Comparison of ENCODE assay signal across 2 cellular contexts in the genomic region with DNA sequence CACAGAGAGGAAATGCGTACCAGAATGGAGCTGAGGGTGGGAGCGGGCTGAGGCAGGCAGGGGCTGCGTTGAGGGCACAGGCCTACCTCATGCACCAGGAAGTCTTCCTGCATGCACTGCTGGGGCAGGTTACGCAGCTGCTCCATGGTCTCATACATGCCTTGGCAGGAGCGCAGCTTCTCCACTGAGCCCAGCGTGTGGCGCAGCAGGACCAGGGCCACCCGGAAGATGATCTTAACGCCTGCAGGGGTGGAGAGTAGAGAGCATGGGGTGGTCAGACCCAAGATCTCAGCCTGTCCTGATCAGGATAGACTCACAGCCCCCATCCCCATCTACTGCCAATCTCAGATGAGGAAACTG.
TF ChIP-seq lines count a peak whose summit lies in the region.

No MANE protein-coding gene starts in this region.

TF ChIP-seq in WTC11, 78 proteins besides CTCF, POLR2A, EP300 and RAD21:
- no peak for TF ChIP-seq ZNF263 (CRISPR knock-in tag; IDR thresholded peaks at IDR 0.05; ENCODE audit: low read depth)
- TF ChIP-seq ZNF232 (CRISPR knock-in tag; IDR thresholded peaks at IDR 0.05): no peak
- TF ChIP-seq CDX4 (CRISPR knock-in tag; IDR thresholded peaks at IDR 0.05; ENCODE audit: borderline replicate concordance): no peak
- TF ChIP-seq ATF1 (CRISPR knock-in tag; IDR thresholded peaks at IDR 0.05): no peak
- TF ChIP-seq ZNF138 (CRISPR knock-in tag; conservative IDR thresholded peaks at IDR 0.05): no peak
TF ChIP-seq in WTC11: peak in this region for 0.

TF ChIP-seq in HepG2, 621 proteins besides CTCF, POLR2A, EP300 and RAD21:
- peak; percentile 89 for TF ChIP-seq ZSCAN25 (CRISPR knock-in tag; IDR thresholded peaks at IDR 0.05)
- TF ChIP-seq ZNF839 (CRISPR knock-in tag; IDR thresholded peaks at IDR 0.05; ENCODE audit: borderline replicate concordance): no peak
- no peak for TF ChIP-seq POLR2AphosphoS5 (IDR thresholded peaks at IDR 0.05; ENCODE audit: low read depth, low read length)
- TF ChIP-seq STAG1 (CRISPR knock-in tag; IDR thresholded peaks at IDR 0.05): peak; percentile 33
- TF ChIP-seq ZNF329 (CRISPR knock-in tag; IDR thresholded peaks at IDR 0.05; ENCODE audit: low read depth): no peak
- TF ChIP-seq, protein P1, sequence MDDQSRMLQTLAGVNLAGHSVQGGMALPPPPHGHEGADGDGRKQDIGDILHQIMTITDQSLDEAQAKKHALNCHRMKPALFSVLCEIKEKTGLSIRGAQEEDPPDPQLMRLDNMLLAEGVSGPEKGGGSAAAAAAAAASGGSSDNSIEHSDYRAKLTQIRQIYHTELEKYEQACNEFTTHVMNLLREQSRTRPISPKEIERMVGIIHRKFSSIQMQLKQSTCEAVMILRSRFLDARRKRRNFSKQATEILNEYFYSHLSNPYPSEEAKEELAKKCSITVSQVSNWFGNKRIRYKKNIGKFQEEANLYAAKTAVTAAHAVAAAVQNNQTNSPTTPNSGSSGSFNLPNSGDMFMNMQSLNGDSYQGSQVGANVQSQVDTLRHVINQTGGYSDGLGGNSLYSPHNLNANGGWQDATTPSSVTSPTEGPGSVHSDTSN (CRISPR knock-in tag; IDR thresholded peaks at IDR 0.05; ENCODE audit: borderline replicate concordance): no peak
- TF ChIP-seq ZNF776 (CRISPR knock-in tag; IDR thresholded peaks at IDR 0.05): 0 out of 2 replicates have a peak, but pooled peaks have one; percentile 10
- TF ChIP-seq ZMAT3 (CRISPR knock-in tag; conservative IDR thresholded peaks at IDR 0.05): no peak
